8 cellular contexts compared by ENCODE assay signal in the genomic region with DNA sequence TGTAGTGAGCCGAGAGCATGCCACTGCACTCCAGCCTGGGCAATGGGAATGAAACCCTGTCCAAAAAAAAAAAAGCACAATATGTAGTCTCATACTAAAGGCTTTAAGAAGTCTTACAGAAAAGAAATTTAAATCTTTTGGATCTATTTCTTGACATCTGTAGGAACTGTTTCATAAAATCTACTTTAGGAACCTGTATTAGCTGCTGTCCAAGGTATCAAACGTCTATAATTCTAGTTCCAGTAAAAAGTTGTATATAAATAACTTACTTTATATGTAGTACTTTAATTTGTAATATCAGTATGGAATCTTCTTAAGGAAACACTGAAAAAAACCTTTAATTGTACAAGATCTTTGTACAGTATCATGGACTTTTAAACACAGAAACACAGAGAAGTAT.
"Had no signal": no experiment of that assay in that cellular context is flagged by ENCODE, and none has a peak within 500 bp of the region (broad histone marks: within the 10 kb centered on the region; RNA-seq: fewer than 3 reads in every experiment).

No MANE protein-coding gene starts in this region.

- H3K4me3 ChIP-seq: GM23338, K562 had no signal

- FAIRE-seq: H1, H54, HTR-8/SVneo, K562 had no signal

- H3K4me2 ChIP-seq: GM23338 had no signal

- ATAC-seq: GM23338, K562 had no signal

- DNase-seq: H9, HCEC 1CT, KG1 had no signal

- H2AFZ ChIP-seq: GM23338 had no signal
